ENCODE assay signal across 9 cellular contexts in the genomic region with DNA sequence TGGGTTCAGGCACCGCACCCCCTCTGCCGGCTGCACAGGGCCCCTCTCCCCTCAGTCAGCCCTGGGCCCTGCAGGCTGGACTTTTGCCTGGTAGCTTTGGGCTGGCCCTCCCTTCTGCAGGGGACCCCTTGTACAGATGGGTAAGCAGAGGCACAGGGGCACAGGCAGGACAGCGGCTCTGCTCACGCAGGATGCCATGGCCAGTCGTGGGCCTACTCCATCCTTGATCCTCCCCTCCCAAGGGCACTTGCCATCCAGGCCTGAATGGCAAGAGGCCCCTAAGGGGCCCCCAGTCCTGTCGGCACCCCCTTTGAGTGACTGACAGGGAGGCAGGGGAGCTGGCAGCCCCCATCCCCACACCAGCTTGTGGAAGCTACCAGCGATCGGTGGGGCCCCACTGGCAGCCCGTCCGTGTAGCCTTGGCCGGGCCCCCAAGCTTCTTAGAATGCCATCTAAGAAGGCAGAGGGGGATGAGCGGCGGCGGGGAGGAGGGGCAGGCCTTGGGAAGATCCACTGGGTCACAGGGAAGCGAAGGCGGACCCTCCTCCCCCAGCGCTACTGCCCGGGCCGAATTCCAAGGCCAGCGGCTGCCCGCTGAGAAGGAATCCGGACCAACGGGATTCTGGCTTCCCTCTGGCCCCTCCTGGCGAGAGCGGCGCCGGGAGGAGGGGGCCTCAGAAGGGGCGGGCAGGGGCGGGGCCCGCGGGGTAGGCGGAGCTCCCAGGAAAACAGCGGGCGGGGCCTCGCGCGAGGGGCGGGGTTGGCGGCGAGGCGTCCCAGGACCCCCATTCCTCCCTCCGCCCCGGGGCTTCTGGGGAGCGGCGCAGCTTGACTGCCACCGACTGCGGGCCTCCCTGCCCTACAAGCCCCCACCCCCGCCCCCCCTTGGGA. TPM values are rescaled to one million over a fixed set of nuclear protein-coding genes. Genes with fewer than 3 reads are reported as not detected.
DNase-seq lines count a peak whose midpoint lies in the region; ATAC-seq and TF ChIP-seq lines count a peak whose summit lies in the region.
"Had no signal": no experiment of that assay in that cellular context is flagged by ENCODE, and none has a peak within 500 bp of the region (broad histone marks: within the 10 kb centered on the region; RNA-seq: fewer than 3 reads in every experiment).

No MANE protein-coding gene starts in this region.

- intact Hi-C loops in MCF 10A (cut with micrococcal nuclease), result loop anchor here (10.0 kb wide), 1 partner anchor 77 kb away; no protein-coding TSS in a partner anchor
- intact Hi-C loops in aorta (cut with DNase I), result no loop called here

- whole genome bisulfite sequencing in aorta, 2 donors, result 16 to 24% methylated on average over 32 to 48 of the region's 48 CpGs

- in situ Hi-C loops in T47D (cut with HindIII; ENCODE audit: low pct_unique_long_range_greater_than_20kb, low sequenced_read_pairs), result no loop called here

- ATAC-seq in aorta (ENCODE audit: low FRiP score) (peak; percentile 78), HG03135 (IDR thresholded peaks at IDR 0.05; ENCODE audit: unreplicated experiment) (no peak), HG02571 (IDR thresholded peaks at IDR 0.05; ENCODE audit: unreplicated experiment) (no peak)

- POLR2A ChIA-PET in MCF 10A (lab: Yijun Ruan, JAX), result no interaction called here

- H3K4me3 ChIP-seq in fibroblast of mammary gland (ENCODE audit: control insufficient read depth, low read depth, low read length), result peak overlapping the region; percentile 43
- peak overlapping the region; percentile 38 for H3K4me3 ChIP-seq in mucosa of stomach (ENCODE audit: low read length)
- peak overlapping the region in 1 of 2 donors; percentile 44 for H3K4me3 ChIP-seq in aorta (ENCODE audit: low read length in 2 of 2)

- no peak overlapping the region for H3K27ac ChIP-seq in aorta (ENCODE audit: low read depth in 1 of 2, low read length in 2 of 2)
- H3K27ac ChIP-seq: C4-2B had no signal

- peak overlapping the region; percentile 33 for H3K9ac ChIP-seq in mucosa of stomach (ENCODE audit: low read length)

- BruUV-seq in MCF 10A (replicated peaks; lab: Mats Ljungman, UMichigan), result no TSS peak

- H3K9me3 Mint-ChIP-seq in MCF 10A (ENCODE audit: unreplicated experiment), result peaks cover 9% of the 10 kb centered on the region

- DNase-seq in T47D (ENCODE audit: low read depth in 1 of 2, low spot score in 1 of 2) (peak; percentile 80 to 98), MCF 10A (ENCODE audit: unreplicated experiment) (no peak), fibroblast of mammary gland (ENCODE audit: low read depth) (no peak), aorta (peak; percentile 56 to 86), NCI-H1694 treated with DMSO at 0.1 percent for 48 hours (lab: John Stamatoyannopoulos, UW) (no peak)

- H3K4me1 ChIP-seq in mucosa of stomach (ENCODE audit: control insufficient read depth, insufficient read depth, low read length), result peaks cover 19% of the 10 kb centered on the region
- no peaks in the 10 kb centered on the region for H3K4me1 ChIP-seq in aorta (ENCODE audit: control insufficient read depth in 1 of 2, insufficient read depth in 2 of 2, low read length in 2 of 2)

- H3K9me3 ChIP-seq in mucosa of stomach (ENCODE audit: control insufficient read depth, low read length) (no peaks in the 10 kb centered on the region), aorta (ENCODE audit: control insufficient read depth, low read length) (no peaks in the 10 kb centered on the region)

- TF ChIP-seq CTCF in MCF 10A (IDR thresholded peaks at IDR 0.05; ENCODE audit: unreplicated experiment) (no peak), fibroblast of mammary gland (conservative IDR thresholded peaks at IDR 0.05; ENCODE audit: control insufficient read depth, insufficient read depth, low read depth, low read length) (no peak)

- H3K36me3 Mint-ChIP-seq in MCF 10A (ENCODE audit: insufficient read depth, unreplicated experiment), result peaks cover 4% of the 10 kb centered on the region

- no peaks in the 10 kb centered on the region for H3K36me3 ChIP-seq in mucosa of stomach (ENCODE audit: control insufficient read depth, insufficient read depth, low read length)
- H3K36me3 ChIP-seq in aorta (ENCODE audit: control insufficient read depth in 1 of 2, insufficient read depth in 2 of 2, low read length in 1 of 2), result no peaks in the 10 kb centered on the region

- H3K27me3 Mint-ChIP-seq in MCF 10A (ENCODE audit: insufficient read depth, unreplicated experiment), result peaks cover 9% of the 10 kb centered on the region

- H3K27me3 ChIP-seq in mucosa of stomach (ENCODE audit: control insufficient read depth, insufficient read depth, low read length), result no peaks in the 10 kb centered on the region
- H3K27me3 ChIP-seq in aorta (ENCODE audit: control insufficient read depth in 1 of 2, insufficient read depth in 2 of 2, low read length in 1 of 2), result no peaks in the 10 kb centered on the region

- H3K4me1 Mint-ChIP-seq in MCF 10A (ENCODE audit: insufficient read depth, unreplicated experiment), result no peaks in the 10 kb centered on the region

- H3K4me3 Mint-ChIP-seq in MCF 10A (ENCODE audit: unreplicated experiment), result no peak overlapping the region

- CTCF ChIA-PET in MCF 10A (lab: Yijun Ruan, JAX), result no interaction called here

- no peak overlapping the region for H3K27ac Mint-ChIP-seq in MCF 10A (ENCODE audit: low read depth, unreplicated experiment)

RNA-seq across cellular contexts. Expression of a gene that starts 6.8 kb away (rescaled TPM):
- total RNA-seq in MCF 10A (2022) (7.8 and 13.7 TPM in 2 replicates), aorta (10 to 100 TPM; 15.2 to 19.9 TPM)
- 1 to 10 TPM; 8.2 to 8.9 TPM for polyA plus RNA-seq in aorta

Comparison
In these comparisons a context has a peak if more than half of its experiments do, and no peak if none do; other contexts are left out.
1. DNase-seq: peak in T47D (2 of 2) and aorta (2 of 2); none in MCF 10A (single experiment), fibroblast of mammary gland (single experiment) and NCI-H1694 treated with DMSO at 0.1 percent for 48 hours (single experiment).